Comparison of ENCODE assay signal across 22 cellular contexts in the genomic region with DNA sequence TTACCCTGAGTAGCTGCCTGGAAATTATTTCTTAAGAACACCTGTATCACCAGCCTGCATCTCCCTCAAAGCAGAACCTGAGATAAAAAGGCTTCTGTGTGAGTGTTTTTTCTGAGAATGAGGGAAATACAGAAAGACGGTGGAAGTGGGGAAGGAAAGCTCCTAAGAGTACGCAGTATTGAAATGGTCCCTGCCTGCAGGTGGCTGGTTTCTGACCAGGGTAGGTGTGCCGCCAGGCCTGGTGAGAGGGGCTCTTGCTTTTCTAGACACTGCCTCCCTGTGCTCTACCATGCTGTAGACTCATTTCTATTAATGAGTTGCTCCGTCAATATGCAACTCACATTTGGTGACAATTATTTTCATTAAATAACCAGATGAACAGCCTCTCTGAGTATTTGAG.
"Had no signal": no experiment of that assay in that cellular context is flagged by ENCODE, and none has a peak within 500 bp of the region (broad histone marks: within the 10 kb centered on the region; RNA-seq: fewer than 3 reads in every experiment).

No MANE protein-coding gene starts in this region.

- H3K27ac Mint-ChIP-seq: dendritic cell treated with granulocyte-macrophage colony-stimulating factor and Interleukin-4, amounts not matched to agents 40 ng/mL and 50 ng/mL, for 4 days; effector memory CD8-positive, alpha-beta T cell; naive thymus-derived CD4-positive, alpha-beta T cell; stimulated activated effector memory CD8-positive, alpha-beta T cell treated with anti-CD3 and anti-CD28 coated beads, Interleukin-12 subunit alpha, Interleukin-12 subunit beta, amount 100 ng/mL, for 72 hours; type B pancreatic cell had no signal

- ATAC-seq: effector memory CD8-positive, alpha-beta T cell; gastroesophageal sphincter; left lobe of liver; naive thymus-derived CD4-positive, alpha-beta T cell; psoas muscle; right lobe of liver; stimulated activated effector memory CD8-positive, alpha-beta T cell treated with anti-CD3 and anti-CD28 coated beads, Interleukin-12 subunit alpha, Interleukin-12 subunit beta, amount 100 ng/mL, for 72 hours; stimulated activated naive CD8-positive, alpha-beta T cell treated with anti-CD3 and anti-CD28 coated beads, Interleukin-15, Interleukin-2, amounts not matched to agents 100 U/mL and 50 U/mL, for 24 hours had no signal

- H3K4me3 ChIP-seq: esophagus squamous epithelium, gastroesophageal sphincter, psoas muscle, right lobe of liver, suprapubic skin, thyroid gland had no signal

- H3K4me3 Mint-ChIP-seq: dendritic cell treated with granulocyte-macrophage colony-stimulating factor and Interleukin-4, amounts not matched to agents 40 ng/mL and 50 ng/mL, for 4 days; effector memory CD8-positive, alpha-beta T cell; naive thymus-derived CD4-positive, alpha-beta T cell; nephron progenitor cell; stimulated activated effector memory CD8-positive, alpha-beta T cell treated with anti-CD3 and anti-CD28 coated beads, Interleukin-12 subunit alpha, Interleukin-12 subunit beta, amount 100 ng/mL, for 72 hours; type B pancreatic cell had no signal

- H3K36me3 ChIP-seq: esophagus squamous epithelium, gastroesophageal sphincter, neutrophil, right lobe of liver, suprapubic skin, thyroid gland had no signal

- H3K27ac ChIP-seq: esophagus squamous epithelium, gastroesophageal sphincter, neutrophil, psoas muscle, right lobe of liver, suprapubic skin, thyroid gland had no signal

- H3K27me3 Mint-ChIP-seq: dendritic cell treated with granulocyte-macrophage colony-stimulating factor and Interleukin-4, amounts not matched to agents 40 ng/mL and 50 ng/mL, for 4 days had no signal

- H3K36me3 Mint-ChIP-seq: naive thymus-derived CD4-positive, alpha-beta T cell; stimulated activated effector memory CD8-positive, alpha-beta T cell treated with anti-CD3 and anti-CD28 coated beads, Interleukin-12 subunit alpha, Interleukin-12 subunit beta, amount 100 ng/mL, for 72 hours; type B pancreatic cell had no signal

- H3K4me1 Mint-ChIP-seq: naive thymus-derived CD4-positive, alpha-beta T cell; stimulated activated effector memory CD8-positive, alpha-beta T cell treated with anti-CD3 and anti-CD28 coated beads, Interleukin-12 subunit alpha, Interleukin-12 subunit beta, amount 100 ng/mL, for 72 hours had no signal

- DNase-seq: effector memory CD8-positive, alpha-beta T cell; esophagus squamous epithelium; foreskin fibroblast; glutamatergic neuron; kidney glomerular epithelial cell; mammary epithelial cell; naive thymus-derived CD4-positive, alpha-beta T cell; nephron progenitor cell; psoas muscle; retina; right lobe of liver; stimulated activated CD4-positive, alpha-beta T cell treated with anti-CD3 and anti-CD28 coated beads, Interleukin-4, amount 100 ng/mL, for 1 hour; stimulated activated CD8-positive, alpha-beta memory T cell treated with anti-CD3 and anti-CD28 coated beads, Interleukin-4, amount 100 ng/mL, for 48 hours; stimulated activated naive CD8-positive, alpha-beta T cell treated with anti-CD3 and anti-CD28 coated beads, Interleukin-15, Interleukin-2, amounts not matched to agents 100 U/mL and 50 U/mL, for 24 hours; thyroid gland had no signal

- H3K4me1 ChIP-seq: esophagus squamous epithelium, psoas muscle, right lobe of liver, suprapubic skin had no signal

- H3K27me3 ChIP-seq: esophagus squamous epithelium, gastroesophageal sphincter, neutrophil, right lobe of liver, thyroid gland had no signal

- H3K9me3 ChIP-seq: esophagus squamous epithelium, gastroesophageal sphincter, neutrophil, psoas muscle, right lobe of liver, suprapubic skin, thyroid gland had no signal
